ENCODE assay signal across 7 cellular contexts in the genomic region with DNA sequence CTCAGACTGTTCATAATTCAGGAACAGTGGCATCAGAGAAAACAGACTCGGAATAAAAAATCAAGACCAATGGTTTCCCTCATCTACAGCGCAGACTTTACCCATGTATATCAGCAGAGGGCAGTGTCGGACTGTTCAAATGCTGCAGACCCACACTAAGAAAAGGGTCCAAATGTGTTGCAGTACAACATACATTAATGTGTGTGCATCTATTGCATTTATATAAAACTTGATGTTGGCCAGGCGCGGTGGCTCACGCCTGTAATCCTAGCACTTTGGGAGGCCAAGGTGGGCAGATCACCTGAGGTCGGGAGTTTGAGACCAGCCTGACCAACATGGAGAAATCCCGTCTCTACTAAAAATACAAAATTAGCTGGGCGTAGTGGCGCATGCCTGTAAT. TPM values are rescaled to one million over a fixed set of nuclear protein-coding genes. Genes with fewer than 3 reads are reported as not detected.
DNase-seq lines count a peak whose midpoint lies in the region; ATAC-seq and TF ChIP-seq lines count a peak whose summit lies in the region.
"Not testable (repeated sequence)": the region's sequence is repeated elsewhere in the genome, so short reads cannot be mapped to it uniquely, and the experiment has no call there.

No MANE protein-coding gene starts in this region.

- not testable (repeated sequence) for ATAC-seq in activated CD8-positive, alpha-beta memory T cell treated with anti-CD3 and anti-CD28 coated beads, Interleukin-2, amount 10 ng/mL, durations not matched to agents 7 days and 5 days

- not testable (repeated sequence) for H3K9me3 Mint-ChIP-seq in activated CD8-positive, alpha-beta memory T cell treated with anti-CD3 and anti-CD28 coated beads, Interleukin-2, amount 10 ng/mL, durations not matched to agents 7 days and 5 days (ENCODE audit: low read depth); immature natural killer cell

- peaks cover 29% of the 10 kb centered on the region for H3K4me1 Mint-ChIP-seq in activated CD8-positive, alpha-beta memory T cell treated with anti-CD3 and anti-CD28 coated beads, Interleukin-2, amount 10 ng/mL, durations not matched to agents 7 days and 5 days
- H3K4me1 Mint-ChIP-seq in immature natural killer cell = peaks cover 4 to 11% of the 10 kb centered on the region in 2 donors

- peaks cover 45% of the 10 kb centered on the region for H3F3A ChIP-seq in PC-9 (ENCODE audit: insufficient read depth, low read depth)

- not testable (repeated sequence) for H3K4me3 ChIP-seq in GM12865 (ENCODE audit: low read depth, low read length); PC-9
- H3K4me3 ChIP-seq in coronary artery = peak overlapping the region; percentile 1

- not testable (repeated sequence) for H4K20me1 ChIP-seq in PC-9 (ENCODE audit: insufficient read depth)

- not testable (repeated sequence) for H3K4me3 Mint-ChIP-seq in activated CD8-positive, alpha-beta memory T cell treated with anti-CD3 and anti-CD28 coated beads, Interleukin-2, amount 10 ng/mL, durations not matched to agents 7 days and 5 days; immature natural killer cell

- peaks cover 75% of the 10 kb centered on the region for H3K36me3 Mint-ChIP-seq in activated CD8-positive, alpha-beta memory T cell treated with anti-CD3 and anti-CD28 coated beads, Interleukin-2, amount 10 ng/mL, durations not matched to agents 7 days and 5 days
- peaks cover 22 to 60% (median 40%) of the 10 kb centered on the region in 3 donors for H3K36me3 Mint-ChIP-seq in immature natural killer cell

- not testable (repeated sequence) for H3K4me2 ChIP-seq in PC-9

- DNase-seq in GM12865 (ENCODE audit: low read depth) = peak; percentile 67
- DNase-seq in NCI-H1092 treated with DMSO at 0.1 percent for 48 hours (lab: John Stamatoyannopoulos, UW) = peak; percentile 71
- DNase-seq in PC-9; coronary artery (ENCODE audit: low spot score): not testable (repeated sequence)
- peak; percentile 54 for DNase-seq in activated CD8-positive, alpha-beta memory T cell treated with anti-CD3 and anti-CD28 coated beads, Interleukin-2, amount 10 ng/mL, durations not matched to agents 7 days and 5 days
- DNase-seq in immature natural killer cell = peak; percentile 33 to 54 (median 46)
- peak; percentile 66 for DNase-seq in retina

- H3K4me1 ChIP-seq in PC-9 (replicated peaks; ENCODE audit: insufficient read depth) = peaks cover 24% of the 10 kb centered on the region

- not testable (repeated sequence) for H3K27ac ChIP-seq in PC-9
- H3K27ac ChIP-seq in coronary artery = peak overlapping the region; percentile 68 to 75

- intact Hi-C loops in PC-9 (cut with micrococcal nuclease; ENCODE audit: unreplicated experiment) = loop anchor here (5.0 kb wide), 2 partner anchors 38 to 83 kb away; a partner anchor contains a TSS

- H3K27me3 ChIP-seq in PC-9 (ENCODE audit: insufficient read depth, low read depth) = not testable (repeated sequence)

- CTCF ChIA-PET in PC-9 (lab: Charles Lee) = not testable (repeated sequence)
- CTCF ChIA-PET in activated CD8-positive, alpha-beta memory T cell treated with anti-CD3 and anti-CD28 coated beads, Interleukin-2, amount 10 ng/mL, durations not matched to agents 7 days and 5 days (lab: Charles Lee) = interaction anchor here (0.7 to 3.1 kb wide), 22 partner anchors 9 to 557 kb away, joined by 3 to 19 read pairs (median 4); no protein-coding TSS in a partner anchor

- not testable (repeated sequence) for H3K27me3 Mint-ChIP-seq in activated CD8-positive, alpha-beta memory T cell treated with anti-CD3 and anti-CD28 coated beads, Interleukin-2, amount 10 ng/mL, durations not matched to agents 7 days and 5 days; immature natural killer cell (ENCODE audit: low read depth in 3 of 3)

- not testable (repeated sequence) for H3K27ac Mint-ChIP-seq in activated CD8-positive, alpha-beta memory T cell treated with anti-CD3 and anti-CD28 coated beads, Interleukin-2, amount 10 ng/mL, durations not matched to agents 7 days and 5 days
- H3K27ac Mint-ChIP-seq in immature natural killer cell = peak overlapping the region in 2 of 6 donors; percentile 17 to 35

- peaks cover 19% of the 10 kb centered on the region for H3K36me3 ChIP-seq in PC-9 (ENCODE audit: low read depth)

- POLR2A ChIA-PET in PC-9 (lab: Charles Lee; ENCODE audit: unreplicated experiment) = interaction anchor here (0.6 to 0.7 kb wide), 3 partner anchors 82 to 1948 kb away, joined by 3 to 4 read pairs (median 4); no protein-coding TSS in a partner anchor

- not testable (repeated sequence) for H2AFZ ChIP-seq in PC-9

- not testable (repeated sequence) for BruUV-seq in PC-9 (replicated peaks; lab: Mats Ljungman, UMichigan)

- H3K79me2 ChIP-seq in PC-9 (ENCODE audit: low read depth) = peaks cover 22% of the 10 kb centered on the region

- not testable (repeated sequence) for H3K9me3 ChIP-seq in PC-9 (ENCODE audit: insufficient read depth, low read depth)

- H3K9me2 ChIP-seq in PC-9 (ENCODE audit: insufficient read depth) = not testable (repeated sequence)

- peak; percentile 60 for TF ChIP-seq CTCF in GM12865 (IDR thresholded peaks at IDR 0.05; ENCODE audit: insufficient read depth, low read depth, low read length, missing control alignments)
- peak; percentile 70 for TF ChIP-seq CTCF in PC-9 (conservative IDR thresholded peaks at IDR 0.05)
- TF ChIP-seq CTCF in coronary artery (IDR thresholded peaks at IDR 0.05) = not testable (repeated sequence)

RNA-seq across cellular contexts. Expression of a gene that starts 38.0 kb away (rescaled TPM):
- 1,720 and 1,743 TPM in 2 replicates for total RNA-seq in PC-9 (2021)
- total RNA-seq in activated CD8-positive, alpha-beta memory T cell treated with anti-CD3 and anti-CD28 coated beads, Interleukin-2, amount 10 ng/mL, durations not matched to agents 7 days and 5 days = 100 to 1,000 TPM; 382 to 422 TPM
- 100 to 1,000 TPM; 358 to 849 (median 423) TPM for polyA plus RNA-seq in immature natural killer cell
